ENCODE assay signal across 8 cellular contexts in genomic region chr9:132672413-132672690, GRCh38. TPM values are rescaled to one million over a fixed set of nuclear protein-coding genes. Genes with fewer than 3 reads are reported as not detected.
DNase-seq lines count a peak whose midpoint lies in the region; ATAC-seq, FAIRE-seq and TF ChIP-seq lines count a peak whose summit lies in the region.

No MANE protein-coding gene starts in this region.

- H3K27ac Mint-ChIP-seq in T-helper 17 cell = peak overlapping the region; percentile 96

- peaks cover 7% of the 10 kb centered on the region; the same call in 1 of the 2 replicates for H3K36me3 ChIP-seq in ACC112 (ENCODE audit: insufficient read depth, low read length)
- no peaks in the 10 kb centered on the region for H3K36me3 ChIP-seq in pancreas

- H3K36me3 Mint-ChIP-seq in T-helper 17 cell (ENCODE audit: low read depth) = no peaks in the 10 kb centered on the region

- FAIRE-seq in pancreas (lab: Jason Lieb, UNC) = no peak

- H3K4me1 Mint-ChIP-seq in T-helper 17 cell = peaks cover 42% of the 10 kb centered on the region

- no peak overlapping the region for H3K27ac ChIP-seq in ACC112 (ENCODE audit: low read depth, low read length)
- no peak overlapping the region for H3K27ac ChIP-seq in pancreas

- peaks cover 33% of the 10 kb centered on the region for H3K4me1 ChIP-seq in ACC112 (ENCODE audit: control insufficient read depth, insufficient read depth, low read length, unreplicated experiment)
- H3K4me1 ChIP-seq in pancreas = peaks cover 7 to 28% (median 10%) of the 10 kb centered on the region in 3 donors

- WGBS in pancreas, 2 donors = 13 to 21% methylated on average over 5 of the region's 5 CpGs

- ATAC-seq in T-helper 17 cell (no peak), pancreas (no peak)

- intact Hi-C loops in pancreas (cut with DNase I) = loop anchor here in 1 of 3 donors (10.0 kb wide), 1 partner anchor 122 kb away; no protein-coding TSS in a partner anchor

- no peaks in the 10 kb centered on the region for H3K27me3 ChIP-seq in ACC112 (ENCODE audit: insufficient read depth, low read length)
- H3K27me3 ChIP-seq in pancreas = no peaks in the 10 kb centered on the region

- TF ChIP-seq CTCF in foreskin fibroblast (IDR thresholded peaks at IDR 0.05; ENCODE audit: low read depth, low read length) (no peak), pancreas (IDR thresholded peaks at IDR 0.05) (no peak)

- peaks cover 87% of the 10 kb centered on the region for H3K79me2 ChIP-seq in ACC112 (ENCODE audit: control insufficient read depth, insufficient read depth, low read length, unreplicated experiment)

- H3K4me3 ChIP-seq in ACC112 (ENCODE audit: low read depth, low read length) (peak overlapping the region; percentile 99), foreskin fibroblast (ENCODE audit: low read depth in 1 of 2, low read length in 2 of 2) (peak overlapping the region in 1 of 2 donors; percentile 98), pancreas (no peak overlapping the region)

- H2AFZ ChIP-seq in ACC112 (ENCODE audit: low read length, unreplicated experiment) = no peak overlapping the region

- no peaks in the 10 kb centered on the region for H3K9me3 ChIP-seq in T-helper 17 cell (ENCODE audit: control insufficient read depth, low read length, poor library complexity, severe bottlenecking)
- no peaks in the 10 kb centered on the region for H3K9me3 ChIP-seq in pancreas

- H3K4me3 Mint-ChIP-seq in T-helper 17 cell = peak overlapping the region; percentile 95

- DNase-seq in ELF-1 (ENCODE audit: low read depth, low spot score) (peak; percentile 18), T-helper 17 cell (no peak), foreskin fibroblast (peak; percentile 16 to 45), putamen (ENCODE audit: low spot score) (no peak), OCI-M2 (lab: John Stamatoyannopoulos, UW; ENCODE audit: unreplicated experiment) (no peak), GOT3 (lab: John Stamatoyannopoulos, UW) (no peak), pancreas (no peak)

- H3K27me3 Mint-ChIP-seq in T-helper 17 cell = no peaks in the 10 kb centered on the region

RNA-seq across cellular contexts. Expression of gene GTF3C4, which starts 2.1 kb away (rescaled TPM):
- total RNA-seq in T-helper 17 cell (10 to 100 TPM; 17.3 to 17.9 TPM), pancreas (1 to 10 TPM; 4.0 to 8.0 (median 6.1) TPM)
- 1 to 10 TPM; 1.6 to 3.5 TPM for polyA plus RNA-seq in pancreas

RNA-seq across cellular contexts. Expression of gene DDX31, which starts 2.6 kb away (rescaled TPM):
- total RNA-seq in T-helper 17 cell (10 to 100 TPM; 12.6 to 15.5 TPM), pancreas (1 to 10 TPM; 4.9 to 8.2 (median 7.6) TPM)
- 10 to 100 TPM in 1 of 2 donors, 1 to 10 TPM in 1; 7.7 to 17.0 TPM for polyA plus RNA-seq in pancreas

Comparison
In these comparisons a context has a peak if more than half of its experiments do, and no peak if none do; other contexts are left out.
1. DNase-seq: peak in ELF-1 (single experiment) and foreskin fibroblast (2 of 2); none in T-helper 17 cell (0 of 3), putamen (single experiment), OCI-M2 (single experiment), GOT3 (single experiment) and pancreas (0 of 6).